Comparison of ENCODE assay signal across 8 cellular contexts in genomic region chr22:37197451-37198289, GRCh38.
DNase-seq lines count a peak whose midpoint lies in the region; ATAC-seq and TF ChIP-seq lines count a peak whose summit lies in the region.

No MANE protein-coding gene starts in this region.

- H3K4me2 ChIP-seq in parathyroid adenoma (ENCODE audit: low read length) = peak overlapping the region; percentile 97

- no peak for TF ChIP-seq CTCF in fibroblast of mammary gland (conservative IDR thresholded peaks at IDR 0.05; ENCODE audit: control insufficient read depth, insufficient read depth, low read depth, low read length)
- TF ChIP-seq CTCF in parathyroid adenoma (IDR thresholded peaks at IDR 0.05) = no peak

- DNase-seq in T-helper 1 cell (no peak), T1000 (lab: John Stamatoyannopoulos, UW) (peak; percentile 54), fibroblast of mammary gland (ENCODE audit: low read depth) (peak; percentile 83), NCI-H526 treated with DMSO at 0.1 percent for 48 hours (lab: John Stamatoyannopoulos, UW) (no peak), Kasumi-1 (lab: John Stamatoyannopoulos, UW) (no peak)

- H3K27me3 ChIP-seq in parathyroid adenoma (ENCODE audit: control insufficient read depth, insufficient read depth, low read length) = no peaks in the 10 kb centered on the region

- no peak overlapping the region for H3K9ac ChIP-seq in parathyroid adenoma

- H3K4me3 Mint-ChIP-seq in T-helper 1 cell treated with Interleukin-12 subunit alpha and Interleukin-12 subunit beta and Interleukin-4 antibody, amounts not matched to agents 30 μg/mL and 1 μg/mL, for 36 hours = peak overlapping the region; percentile 84

- no peaks in the 10 kb centered on the region for H3K36me3 ChIP-seq in parathyroid adenoma (ENCODE audit: control insufficient read depth, insufficient read depth, low read length)

- peaks cover under 1% of the 10 kb centered on the region for H3K36me3 Mint-ChIP-seq in T-helper 1 cell treated with Interleukin-12 subunit alpha and Interleukin-12 subunit beta and Interleukin-4 antibody, amounts not matched to agents 30 μg/mL and 1 μg/mL, for 36 hours (ENCODE audit: low read depth)

- H2AFZ ChIP-seq in parathyroid adenoma = no peak overlapping the region

- H3K27me3 Mint-ChIP-seq in T-helper 1 cell treated with Interleukin-12 subunit alpha and Interleukin-12 subunit beta and Interleukin-4 antibody, amounts not matched to agents 30 μg/mL and 1 μg/mL, for 36 hours (ENCODE audit: low read depth) = no peaks in the 10 kb centered on the region

- H3K9me3 Mint-ChIP-seq in T-helper 1 cell treated with Interleukin-12 subunit alpha and Interleukin-12 subunit beta and Interleukin-4 antibody, amounts not matched to agents 30 μg/mL and 1 μg/mL, for 36 hours = no peaks in the 10 kb centered on the region

- no peak overlapping the region for H3K4me3 ChIP-seq in fibroblast of mammary gland (ENCODE audit: control insufficient read depth, low read depth, low read length)
- H3K4me3 ChIP-seq in parathyroid adenoma (ENCODE audit: low read depth, low read length) = peak overlapping the region; percentile 85

- H3K79me2 ChIP-seq in parathyroid adenoma = no peaks in the 10 kb centered on the region

- H3K9me3 ChIP-seq in parathyroid adenoma (ENCODE audit: control insufficient read depth, low read length) = no peaks in the 10 kb centered on the region

- no peak for ATAC-seq in HG02938 (IDR thresholded peaks at IDR 0.05; ENCODE audit: unreplicated experiment)

- H3K4me1 Mint-ChIP-seq in T-helper 1 cell treated with Interleukin-12 subunit alpha and Interleukin-12 subunit beta and Interleukin-4 antibody, amounts not matched to agents 30 μg/mL and 1 μg/mL, for 36 hours (ENCODE audit: low read depth) = peaks cover 40% of the 10 kb centered on the region

- H3K27ac Mint-ChIP-seq in T-helper 1 cell treated with Interleukin-12 subunit alpha and Interleukin-12 subunit beta and Interleukin-4 antibody, amounts not matched to agents 30 μg/mL and 1 μg/mL, for 36 hours = peak overlapping the region; percentile 82

- H3K4me1 ChIP-seq in parathyroid adenoma = peaks cover 40% of the 10 kb centered on the region

- peak overlapping the region; percentile 87 for H3K27ac ChIP-seq in parathyroid adenoma

Comparison
In these comparisons a context has a peak if more than half of its experiments do, and no peak if none do; other contexts are left out.
1. DNase-seq: peak in T1000 (single experiment) and fibroblast of mammary gland (single experiment); none in T-helper 1 cell (0 of 5), NCI-H526 treated with DMSO at 0.1 percent for 48 hours (single experiment) and Kasumi-1 (0 of 2).